32 cellular contexts compared by ENCODE assay signal in the genomic region with DNA sequence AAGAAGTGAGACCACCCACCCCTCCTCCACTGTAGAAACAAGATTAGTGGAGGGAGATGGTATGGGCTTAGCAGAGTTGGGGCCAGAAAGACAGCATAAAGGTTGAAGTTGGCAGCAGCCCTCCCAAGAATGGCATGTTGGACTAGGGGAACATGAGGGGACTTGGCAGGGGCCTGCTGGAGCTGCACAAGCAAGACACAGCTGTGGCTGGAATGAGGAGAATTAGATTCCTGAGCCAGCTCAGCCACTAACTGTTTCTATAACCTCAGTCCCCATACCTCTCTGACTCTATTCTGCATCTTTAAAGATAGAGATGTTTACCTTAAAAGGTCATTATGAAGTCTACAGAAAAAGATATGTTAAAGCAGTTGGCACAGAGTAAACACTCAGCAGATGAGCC. TPM values are rescaled to one million over a fixed set of nuclear protein-coding genes. Genes with fewer than 3 reads are reported as not detected.
DNase-seq lines count a peak whose midpoint lies in the region; ATAC-seq and TF ChIP-seq lines count a peak whose summit lies in the region.
"Had no signal": no experiment of that assay in that cellular context is flagged by ENCODE, and none has a peak within 500 bp of the region (broad histone marks: within the 10 kb centered on the region; RNA-seq: fewer than 3 reads in every experiment).

No MANE protein-coding gene starts in this region.

- POLR2A ChIA-PET in SK-N-SH (lab: Yijun Ruan, JAX), result no interaction called here
- POLR2A ChIA-PET in activated CD4-positive, alpha-beta T cell treated with anti-CD3 and anti-CD28 coated beads, Interleukin-2, amount 10 ng/mL, durations not matched to agents 7 days and 5 days (lab: Charles Lee), result no interaction called here

- intact Hi-C loops in Right ventricle myocardium superior (cut with DNase I) (no loop called here), cardiac septum (cut with DNase I) (no loop called here)

- H3K79me2 ChIP-seq in SK-N-SH (ENCODE audit: insufficient read depth), result no peaks in the 10 kb centered on the region

- no peaks in the 10 kb centered on the region for H3K9me2 ChIP-seq in SK-N-SH

- DNase-seq in Right ventricle myocardium superior, result no peak
- DNase-seq in cardiac septum (ENCODE audit: low spot score), result no peak
- no peak for DNase-seq in SK-N-SH
- DNase-seq in fibroblast of the aortic adventitia (ENCODE audit: low read depth), result peak; percentile 60
- DNase-seq in stimulated activated naive B cell treated with anti-CD40 and anti-IgM and Interleukin-4, amounts not matched to agents 10 μg/mL and 1 μg/mL and 100 μg/mL, for 72 hours, result no peak
- DNase-seq in activated CD4-positive, alpha-beta T cell treated with anti-CD3 and anti-CD28 coated beads, Interleukin-2, amount 10 ng/mL, durations not matched to agents 7 days and 5 days, result no peak
- DNase-seq in progenitor cell of endocrine pancreas (ENCODE audit: low spot score, unreplicated experiment), result no peak
- DNase-seq: activated CD4-positive, alpha-beta T cell treated with anti-CD3 and anti-CD28 coated beads for 36 hours; activated naive CD4-positive, alpha-beta T cell; activated T-cell treated with anti-CD3 and anti-CD28 coated beads, Interleukin-2, amount 50 U/mL, for 48 hours; colonic mucosa; DMS53; effector memory CD8-positive, alpha-beta T cell; gastrocnemius medialis; GDM1; H9; hippocampal formation; immature natural killer cell; naive thymus-derived CD8-positive, alpha-beta T cell; NCI-H1417 treated with DMSO at 0.1 percent for 48 hours; NCI-H2081 treated with DMSO at 0.1 percent for 48 hours; RPMI8226; small intestine; stomach; T-helper 17 cell; thyroid gland had no signal

- no peak overlapping the region for H2AFZ ChIP-seq in SK-N-SH (ENCODE audit: low read depth)

- H3K27ac Mint-ChIP-seq in stimulated activated naive B cell treated with anti-CD40 and anti-IgM and Interleukin-4, amounts not matched to agents 10 μg/mL and 1 μg/mL and 100 μg/mL, for 72 hours, result peak overlapping the region; percentile 20
- H3K27ac Mint-ChIP-seq in activated CD4-positive, alpha-beta T cell treated with anti-CD3 and anti-CD28 coated beads, Interleukin-2, amount 10 ng/mL, durations not matched to agents 7 days and 5 days, result no peak overlapping the region
- no peak overlapping the region for H3K27ac Mint-ChIP-seq in progenitor cell of endocrine pancreas
- H3K27ac Mint-ChIP-seq: activated CD4-positive, alpha-beta T cell treated with anti-CD3 and anti-CD28 coated beads for 36 hours; effector memory CD8-positive, alpha-beta T cell; H9; immature natural killer cell; naive thymus-derived CD8-positive, alpha-beta T cell; T-helper 17 cell had no signal

- H3K9ac ChIP-seq in SK-N-SH, result no peak overlapping the region
- H3K9ac ChIP-seq: BLaER1 had no signal

- no peak for TF ChIP-seq RAD21 in SK-N-SH (IDR thresholded peaks at IDR 0.05; ENCODE audit: low read length)

- TF ChIP-seq CTCF in SK-N-SH (IDR thresholded peaks at IDR 0.05), result no peak
- TF ChIP-seq CTCF in fibroblast of the aortic adventitia (IDR thresholded peaks at IDR 0.05; ENCODE audit: insufficient read depth, low read length), result no peak
- no peak for TF ChIP-seq CTCF in progenitor cell of endocrine pancreas (IDR thresholded peaks at IDR 0.05; ENCODE audit: unreplicated experiment)

- H4K20me1 ChIP-seq in SK-N-SH (ENCODE audit: insufficient read depth), result no peaks in the 10 kb centered on the region
- H4K20me1 ChIP-seq: BLaER1 had no signal

- peak overlapping the region in 1 of 2 experiments; percentile 84; a peak in 2 of 4 replicates for H3K27ac ChIP-seq in SK-N-SH (ENCODE audit: low read depth in 2 of 2, low read length in 1 of 2)
- H3K27ac ChIP-seq: BLaER1, colonic mucosa, gastrocnemius medialis, SK-N-MC, stomach, thyroid gland had no signal

- H3K4me3 Mint-ChIP-seq in stimulated activated naive B cell treated with anti-CD40 and anti-IgM and Interleukin-4, amounts not matched to agents 10 μg/mL and 1 μg/mL and 100 μg/mL, for 72 hours, result no peak overlapping the region
- H3K4me3 Mint-ChIP-seq in activated CD4-positive, alpha-beta T cell treated with anti-CD3 and anti-CD28 coated beads, Interleukin-2, amount 10 ng/mL, durations not matched to agents 7 days and 5 days, result no peak overlapping the region
- no peak overlapping the region for H3K4me3 Mint-ChIP-seq in progenitor cell of endocrine pancreas (ENCODE audit: low read depth)
- H3K4me3 Mint-ChIP-seq: activated CD4-positive, alpha-beta T cell treated with anti-CD3 and anti-CD28 coated beads for 36 hours; effector memory CD8-positive, alpha-beta T cell; H9; immature natural killer cell; naive thymus-derived CD8-positive, alpha-beta T cell; T-helper 17 cell had no signal

- ATAC-seq in Right ventricle myocardium superior (ENCODE audit: poor library complexity), result peak; percentile 38
- ATAC-seq in stimulated activated naive B cell treated with anti-CD40 and anti-IgM and Interleukin-4, amounts not matched to agents 10 μg/mL and 1 μg/mL and 100 μg/mL, for 72 hours (replicated peaks), result no peak
- no peak for ATAC-seq in HG03565 (IDR thresholded peaks at IDR 0.05; ENCODE audit: unreplicated experiment)
- ATAC-seq: activated CD4-positive, alpha-beta T cell treated with anti-CD3 and anti-CD28 coated beads for 36 hours; effector memory CD8-positive, alpha-beta T cell; gastrocnemius medialis; left lobe of liver; naive thymus-derived CD8-positive, alpha-beta T cell; T-helper 17 cell had no signal

- CTCF ChIA-PET in SK-N-SH (lab: Yijun Ruan, JAX), result interaction anchor here (2.2 kb wide), 1 partner anchor 28 kb away, joined by 7 read pairs; no protein-coding TSS in a partner anchor
- CTCF ChIA-PET in activated CD4-positive, alpha-beta T cell treated with anti-CD3 and anti-CD28 coated beads, Interleukin-2, amount 10 ng/mL, durations not matched to agents 7 days and 5 days (lab: Charles Lee), result no interaction called here

- peak overlapping the region; percentile 15 for H3K4me2 ChIP-seq in SK-N-SH
- H3K4me2 ChIP-seq: BLaER1 had no signal

- H3K9me3 Mint-ChIP-seq in stimulated activated naive B cell treated with anti-CD40 and anti-IgM and Interleukin-4, amounts not matched to agents 10 μg/mL and 1 μg/mL and 100 μg/mL, for 72 hours, result no peaks in the 10 kb centered on the region
- no peaks in the 10 kb centered on the region for H3K9me3 Mint-ChIP-seq in activated CD4-positive, alpha-beta T cell treated with anti-CD3 and anti-CD28 coated beads, Interleukin-2, amount 10 ng/mL, durations not matched to agents 7 days and 5 days
- H3K9me3 Mint-ChIP-seq in progenitor cell of endocrine pancreas (ENCODE audit: low read depth), result no peaks in the 10 kb centered on the region
- H3K9me3 Mint-ChIP-seq: effector memory CD8-positive, alpha-beta T cell; H9; immature natural killer cell; naive thymus-derived CD8-positive, alpha-beta T cell had no signal

- H3F3A ChIP-seq in SK-N-SH (replicated peaks; ENCODE audit: insufficient read depth), result peaks cover 11% of the 10 kb centered on the region

- peaks cover 8 to 12% of the 10 kb centered on the region in 2 donors for H3K4me1 Mint-ChIP-seq in stimulated activated naive B cell treated with anti-CD40 and anti-IgM and Interleukin-4, amounts not matched to agents 10 μg/mL and 1 μg/mL and 100 μg/mL, for 72 hours
- H3K4me1 Mint-ChIP-seq in activated CD4-positive, alpha-beta T cell treated with anti-CD3 and anti-CD28 coated beads, Interleukin-2, amount 10 ng/mL, durations not matched to agents 7 days and 5 days, result peaks cover 7% of the 10 kb centered on the region
- H3K4me1 Mint-ChIP-seq in progenitor cell of endocrine pancreas (ENCODE audit: low read depth), result no peaks in the 10 kb centered on the region
- H3K4me1 Mint-ChIP-seq: immature natural killer cell; naive thymus-derived CD8-positive, alpha-beta T cell had no signal

- peaks cover 15 to 28% of the 10 kb centered on the region in 2 experiments for H3K4me1 ChIP-seq in SK-N-SH (ENCODE audit: control insufficient read depth in 1 of 2, insufficient read depth in 2 of 2, low read depth in 1 of 2, low read length in 1 of 2)
- H3K4me1 ChIP-seq: BLaER1, colonic mucosa, gastrocnemius medialis, thyroid gland had no signal

- H3K36me3 ChIP-seq in SK-N-SH (replicated peaks in 1 of 2; ENCODE audit: control insufficient read depth in 1 of 2, insufficient read depth in 2 of 2, low read length in 1 of 2), result no peaks in the 10 kb centered on the region
- H3K36me3 ChIP-seq: BLaER1, colonic mucosa, gastrocnemius medialis, stomach, thyroid gland had no signal

- H3K9me3 ChIP-seq in SK-N-SH, result 0 out of 2 replicates have a peak, but pooled peaks cover 1% of the 10 kb centered on the region
- H3K9me3 ChIP-seq: BLaER1, colonic mucosa, gastrocnemius medialis, stomach, thyroid gland had no signal

- peaks cover 32 to 33% of the 10 kb centered on the region in 2 donors for H3K27me3 Mint-ChIP-seq in stimulated activated naive B cell treated with anti-CD40 and anti-IgM and Interleukin-4, amounts not matched to agents 10 μg/mL and 1 μg/mL and 100 μg/mL, for 72 hours
- peaks cover 27% of the 10 kb centered on the region for H3K27me3 Mint-ChIP-seq in activated CD4-positive, alpha-beta T cell treated with anti-CD3 and anti-CD28 coated beads, Interleukin-2, amount 10 ng/mL, durations not matched to agents 7 days and 5 days
- H3K27me3 Mint-ChIP-seq in progenitor cell of endocrine pancreas, result peaks cover 11% of the 10 kb centered on the region

- no peak overlapping the region for H3K4me3 ChIP-seq in SK-N-SH (ENCODE audit: low read depth in 2 of 2, low read length in 1 of 2)
- no peak overlapping the region for H3K4me3 ChIP-seq in fibroblast of the aortic adventitia (ENCODE audit: low read depth, low read length)
- H3K4me3 ChIP-seq: BLaER1, colonic mucosa, gastrocnemius medialis, K562, SK-N-MC, stomach, thyroid gland had no signal

- no peaks in the 10 kb centered on the region for H3K36me3 Mint-ChIP-seq in stimulated activated naive B cell treated with anti-CD40 and anti-IgM and Interleukin-4, amounts not matched to agents 10 μg/mL and 1 μg/mL and 100 μg/mL, for 72 hours
- no peaks in the 10 kb centered on the region for H3K36me3 Mint-ChIP-seq in activated CD4-positive, alpha-beta T cell treated with anti-CD3 and anti-CD28 coated beads, Interleukin-2, amount 10 ng/mL, durations not matched to agents 7 days and 5 days (ENCODE audit: low read depth)
- no peaks in the 10 kb centered on the region for H3K36me3 Mint-ChIP-seq in progenitor cell of endocrine pancreas (ENCODE audit: insufficient read depth)
- H3K36me3 Mint-ChIP-seq: immature natural killer cell; naive thymus-derived CD8-positive, alpha-beta T cell had no signal

- TF ChIP-seq EP300 in SK-N-SH (IDR thresholded peaks at IDR 0.05; ENCODE audit: borderline replicate concordance in 1 of 2, low read depth in 1 of 2, low read length in 1 of 2), result peak in 1 of 2 experiments; percentile 56; a peak in 1 of 4 replicates

- no peaks in the 10 kb centered on the region for H3K27me3 ChIP-seq in SK-N-SH (ENCODE audit: insufficient read depth)
- H3K27me3 ChIP-seq: BLaER1, colonic mucosa, gastrocnemius medialis, stomach, thyroid gland had no signal

RNA-seq across cellular contexts. Expression of a gene that starts 13.2 kb away (rescaled TPM):
- 4.9 TPM for total RNA-seq in Right ventricle myocardium superior
- 7.2 TPM for total RNA-seq in cardiac septum
- 11.1 and 13.1 TPM in 2 replicates for polyA plus RNA-seq in SK-N-SH (2012; rRNA removed)
- 7.3 and 9.7 TPM in 2 replicates for polyA plus RNA-seq in SK-N-SH (2012; cell fraction: cytosol; rRNA removed)
- polyA plus RNA-seq in SK-N-SH (2012; cell fraction: nucleus; rRNA removed), result 35.8 and 41.5 TPM in 2 replicates
- total RNA-seq in fibroblast of the aortic adventitia (ENCODE audit: low replicate concordance), result 3.4 and 10.0 TPM in 2 replicates
- under 1 TPM; 0.25 TPM for total RNA-seq in activated CD4-positive, alpha-beta T cell treated with anti-CD3 and anti-CD28 coated beads, Interleukin-2, amount 10 ng/mL, durations not matched to agents 7 days and 5 days
- 5.4 and 6.0 TPM in 2 replicates for total RNA-seq in progenitor cell of endocrine pancreas
- total RNA-seq: A673; K562; naive thymus-derived CD8-positive, alpha-beta T cell had no signal
- polyA plus RNA-seq: immature natural killer cell; K562; naive thymus-derived CD8-positive, alpha-beta T cell had no signal
